ENCODE assay signal across 8 cellular contexts in the genomic region with DNA sequence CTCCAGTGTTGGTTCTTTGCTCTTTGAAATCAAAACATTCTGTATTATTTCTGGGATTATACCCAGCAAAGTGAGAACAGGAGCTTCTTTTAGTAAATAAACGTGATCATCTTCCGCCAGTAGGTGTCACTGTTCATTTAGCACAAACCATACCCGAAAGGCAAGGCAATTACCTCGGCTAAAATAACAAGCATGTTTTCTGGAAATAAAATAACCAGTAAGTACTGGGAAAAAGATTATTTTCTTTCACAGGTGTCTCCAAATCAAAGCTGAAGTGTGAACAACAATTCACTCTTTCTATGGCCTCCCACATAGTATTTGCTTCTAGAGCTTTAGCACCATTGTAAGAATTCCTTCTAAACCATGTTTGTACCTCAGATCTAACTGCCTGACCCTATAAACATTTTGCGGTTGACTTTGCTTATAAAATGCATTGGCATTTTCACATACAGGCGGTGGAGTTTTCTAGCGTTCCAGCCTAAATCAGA.
A peak's percentile ranks its signal among the peaks of the same experiment; 100 is the strongest.
DNase-seq lines count a peak whose midpoint lies in the region; ATAC-seq and TF ChIP-seq lines count a peak whose summit lies in the region.

No MANE protein-coding gene starts in this region.

- H3K27ac Mint-ChIP-seq in CD8-positive, alpha-beta T cell, result no peak overlapping the region
- peak overlapping the region; percentile 81 to 94 (median 84) for H3K27ac Mint-ChIP-seq in brain
- H3K27ac Mint-ChIP-seq in stimulated activated memory B cell treated with anti-CD40 and anti-IgM and Interleukin-4, amounts not matched to agents 10 μg/mL and 1 μg/mL and 100 μg/mL, for 72 hours, result no peak overlapping the region

- no peak for ATAC-seq in CD8-positive, alpha-beta T cell
- peak; percentile 78 for ATAC-seq in GM18508 (IDR thresholded peaks at IDR 0.05; ENCODE audit: insufficient read depth, unreplicated experiment)
- ATAC-seq in HG03378 (IDR thresholded peaks at IDR 0.05; ENCODE audit: unreplicated experiment), result peak; percentile 83
- ATAC-seq in stimulated activated memory B cell treated with anti-CD40 and anti-IgM and Interleukin-4, amounts not matched to agents 10 μg/mL and 1 μg/mL and 100 μg/mL, for 72 hours, result no peak

- POLR2A ChIA-PET in CD8-positive, alpha-beta T cell (lab: Charles Lee), result no interaction called here

- H3K27me3 Mint-ChIP-seq in CD8-positive, alpha-beta T cell (ENCODE audit: low read depth), result peaks cover 15% of the 10 kb centered on the region
- H3K27me3 Mint-ChIP-seq in brain, result peaks cover 3% of the 10 kb centered on the region
- peaks cover 16% of the 10 kb centered on the region for H3K27me3 Mint-ChIP-seq in stimulated activated memory B cell treated with anti-CD40 and anti-IgM and Interleukin-4, amounts not matched to agents 10 μg/mL and 1 μg/mL and 100 μg/mL, for 72 hours

- no peaks in the 10 kb centered on the region for H3K36me3 ChIP-seq in CD8-positive, alpha-beta T cell (ENCODE audit: insufficient read depth, low read length)

- no peaks in the 10 kb centered on the region for H3K4me1 Mint-ChIP-seq in CD8-positive, alpha-beta T cell (ENCODE audit: low read depth)
- H3K4me1 Mint-ChIP-seq in brain, result peaks cover 50% of the 10 kb centered on the region
- no peaks in the 10 kb centered on the region for H3K4me1 Mint-ChIP-seq in stimulated activated memory B cell treated with anti-CD40 and anti-IgM and Interleukin-4, amounts not matched to agents 10 μg/mL and 1 μg/mL and 100 μg/mL, for 72 hours

- no peaks in the 10 kb centered on the region for H3K9me3 ChIP-seq in CD8-positive, alpha-beta T cell (ENCODE audit: low read length)

- no peaks in the 10 kb centered on the region for H3K9me3 Mint-ChIP-seq in CD8-positive, alpha-beta T cell
- peaks cover 0 to 7% (median 0%) of the 10 kb centered on the region in 5 experiments for H3K9me3 Mint-ChIP-seq in brain
- H3K9me3 Mint-ChIP-seq in stimulated activated memory B cell treated with anti-CD40 and anti-IgM and Interleukin-4, amounts not matched to agents 10 μg/mL and 1 μg/mL and 100 μg/mL, for 72 hours, result no peaks in the 10 kb centered on the region

- no peak overlapping the region for H3K27ac ChIP-seq in CD8-positive, alpha-beta T cell (ENCODE audit: low read depth, low read length)

- H3K27me3 ChIP-seq in CD8-positive, alpha-beta T cell (ENCODE audit: insufficient read depth, low read length), result no peaks in the 10 kb centered on the region

- H3K4me3 Mint-ChIP-seq in CD8-positive, alpha-beta T cell, result no peak overlapping the region
- peak overlapping the region; percentile 25 to 67 (median 30) for H3K4me3 Mint-ChIP-seq in brain
- H3K4me3 Mint-ChIP-seq in stimulated activated memory B cell treated with anti-CD40 and anti-IgM and Interleukin-4, amounts not matched to agents 10 μg/mL and 1 μg/mL and 100 μg/mL, for 72 hours, result no peak overlapping the region

- CTCF ChIA-PET in CD8-positive, alpha-beta T cell (lab: Charles Lee), result interaction anchor here (0.7 to 3.0 kb wide), 18 partner anchors 8 to 1753 kb away, joined by 3 to 15 read pairs (median 4); no protein-coding TSS in a partner anchor

- TF ChIP-seq CTCF in CD8-positive, alpha-beta T cell (IDR thresholded peaks at IDR 0.05), result peak; percentile 60
- peak; percentile 75 to 80 for TF ChIP-seq CTCF in brain (conservative IDR thresholded peaks at IDR 0.05)

- H3K4me3 ChIP-seq in CD8-positive, alpha-beta T cell (ENCODE audit: low read depth, low read length), result no peak overlapping the region

- intact Hi-C loops in CD8-positive, alpha-beta T cell (cut with DNase I, micrococcal nuclease), result no loop called here

- no peaks in the 10 kb centered on the region for H3K36me3 Mint-ChIP-seq in CD8-positive, alpha-beta T cell
- no peaks in the 10 kb centered on the region for H3K36me3 Mint-ChIP-seq in brain
- no peaks in the 10 kb centered on the region for H3K36me3 Mint-ChIP-seq in stimulated activated memory B cell treated with anti-CD40 and anti-IgM and Interleukin-4, amounts not matched to agents 10 μg/mL and 1 μg/mL and 100 μg/mL, for 72 hours

- H3K4me1 ChIP-seq in CD8-positive, alpha-beta T cell (ENCODE audit: insufficient read depth, low read length), result no peaks in the 10 kb centered on the region

- peak in 1 of 7 experiments; percentile 20 for DNase-seq in CD8-positive, alpha-beta T cell
- DNase-seq in NCI-H748 (lab: John Stamatoyannopoulos, UW; ENCODE audit: unreplicated experiment) (peak; percentile 72), iPS-NIHi7 (ENCODE audit: extremely low spot score) (peak; percentile 58)
- peak in 2 of 3 donors; percentile 13 to 35 for DNase-seq in stimulated activated CD4-positive, alpha-beta T cell treated with anti-CD3 and anti-CD28 coated beads, TNF-alpha, amount 100 ng/mL, for 48 hours (ENCODE audit: low read depth in 3 of 3)

Comparison
In these comparisons a context has a peak if more than half of its experiments do, and no peak if none do; other contexts are left out.
1. ATAC-seq: peak in GM18508 (single experiment) and HG03378 (single experiment); none in CD8-positive, alpha-beta T cell (single experiment) and stimulated activated memory B cell treated with anti-CD40 and anti-IgM and Interleukin-4, amounts not matched to agents 10 μg/mL and 1 μg/mL and 100 μg/mL, for 72 hours (single experiment).
2. H3K27ac Mint-ChIP-seq: peak in brain (5 of 5); none in CD8-positive, alpha-beta T cell (single experiment) and stimulated activated memory B cell treated with anti-CD40 and anti-IgM and Interleukin-4, amounts not matched to agents 10 μg/mL and 1 μg/mL and 100 μg/mL, for 72 hours (single experiment).
3. H3K4me3 Mint-ChIP-seq: peak in brain (5 of 5); none in CD8-positive, alpha-beta T cell (single experiment) and stimulated activated memory B cell treated with anti-CD40 and anti-IgM and Interleukin-4, amounts not matched to agents 10 μg/mL and 1 μg/mL and 100 μg/mL, for 72 hours (single experiment).